27 cellular contexts compared by ENCODE assay signal in the genomic region with DNA sequence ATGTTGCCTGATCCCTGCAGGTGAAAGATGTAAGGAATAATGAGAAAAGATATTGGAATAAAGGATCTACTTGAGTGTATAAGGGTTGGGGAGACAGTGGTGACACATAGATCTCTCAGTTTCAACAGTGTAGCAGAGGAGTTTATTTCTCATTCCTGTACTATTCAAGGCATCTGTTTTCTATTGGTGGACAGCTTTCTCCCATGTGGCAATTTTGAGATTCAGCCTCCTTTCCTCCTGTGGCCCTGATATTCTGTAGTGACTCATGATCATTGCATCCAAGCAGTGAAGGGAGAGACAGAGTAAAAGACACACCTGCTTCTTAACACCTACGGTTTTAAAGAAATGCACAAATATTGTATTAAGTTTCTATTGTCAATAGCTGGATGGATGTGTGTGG.
"Had no signal": no experiment of that assay in that cellular context is flagged by ENCODE, and none has a peak within 500 bp of the region (broad histone marks: within the 10 kb centered on the region; RNA-seq: fewer than 3 reads in every experiment).

No MANE protein-coding gene starts in this region.

- H3K9me3 Mint-ChIP-seq: nephron had no signal

- H3K4me3 Mint-ChIP-seq: activated naive CD8-positive, alpha-beta T cell treated with anti-CD3 and anti-CD28 coated beads for 36 hours; nephron; T-helper 2 cell treated with Interferon-gamma antibody and Interleukin-4, amounts not matched to agents 5 μg/mL and 100 μg/mL, for 36 hours had no signal

- H3K27me3 ChIP-seq: adrenal gland, colonic mucosa, heart right ventricle had no signal

- H3K27ac Mint-ChIP-seq: activated naive CD8-positive, alpha-beta T cell treated with anti-CD3 and anti-CD28 coated beads for 36 hours; nephron; progenitor cell of endocrine pancreas; T-helper 2 cell treated with Interferon-gamma antibody and Interleukin-4, amounts not matched to agents 5 μg/mL and 100 μg/mL, for 36 hours had no signal

- H3K4me3 ChIP-seq: adrenal gland, colonic mucosa, heart right ventricle, left ventricle myocardium inferior, lung, skin epidermis, thoracic aorta had no signal

- DNase-seq: activated CD4-positive, alpha-beta T cell treated with anti-CD3 and anti-CD28 coated beads for 4 hours; activated CD4-positive, alpha-beta T cell treated with anti-CD3 and anti-CD28 coated beads, Interleukin-2, amount 50 U/mL, for 4 hours; activated CD4-positive, CD25-positive, alpha-beta regulatory T cell; activated CD8-positive, alpha-beta memory T cell treated with anti-CD3 and anti-CD28 coated beads for 24 hours; activated effector memory CD4-positive, alpha-beta T cell treated with Interleukin-2 at 50 U/mL for 16 hours; activated naive CD4-positive, alpha-beta T cell treated with Interleukin-2 at 50 U/mL for 16 hours; activated naive CD8-positive, alpha-beta T cell treated with anti-CD3 and anti-CD28 coated beads for 36 hours; adrenal gland; aorta; colonic mucosa; effector CD8-positive, alpha-beta T cell; erythroblast; foreskin fibroblast; heart right ventricle; left ventricle myocardium inferior; retina; stimulated activated CD4-positive, alpha-beta T cell treated with anti-CD3 and anti-CD28 coated beads, Interleukin-12 subunit alpha, Interleukin-12 subunit beta, amount 100 ng/mL, for 4 hours; stimulated activated CD4-positive, alpha-beta T cell treated with anti-CD3 and anti-CD28 coated beads, Interleukin-4, amount 100 ng/mL, for 1 hour; stimulated activated naive CD8-positive, alpha-beta T cell treated with anti-CD3 and anti-CD28 coated beads, Interleukin-15, Interleukin-2, amounts not matched to agents 100 U/mL and 50 U/mL, for 24 hours; T-helper 1 cell had no signal

- H3K27me3 Mint-ChIP-seq: activated naive CD8-positive, alpha-beta T cell treated with anti-CD3 and anti-CD28 coated beads for 36 hours; progenitor cell of endocrine pancreas had no signal

- H3K27ac ChIP-seq: adrenal gland, colonic mucosa, heart right ventricle, left ventricle myocardium inferior, skin epidermis, thoracic aorta had no signal

- H3K4me1 Mint-ChIP-seq: activated naive CD8-positive, alpha-beta T cell treated with anti-CD3 and anti-CD28 coated beads for 36 hours; nephron had no signal

- ATAC-seq: heart right ventricle; sciatic nerve; stimulated activated naive CD8-positive, alpha-beta T cell treated with anti-CD3 and anti-CD28 coated beads, Interleukin-15, Interleukin-2, amounts not matched to agents 100 U/mL and 50 U/mL, for 24 hours had no signal

- H3K9me3 ChIP-seq: adrenal gland, colonic mucosa, heart right ventricle, left ventricle myocardium inferior, thoracic aorta had no signal

- H3K36me3 ChIP-seq: adrenal gland, colonic mucosa, heart right ventricle, left ventricle myocardium inferior, thoracic aorta had no signal

- H3K36me3 Mint-ChIP-seq: activated naive CD8-positive, alpha-beta T cell treated with anti-CD3 and anti-CD28 coated beads for 36 hours had no signal

- H3K4me1 ChIP-seq: adrenal gland, colonic mucosa, heart right ventricle, left ventricle myocardium inferior had no signal
